ENCODE assay signal across 1 cellular context in the genomic region with DNA sequence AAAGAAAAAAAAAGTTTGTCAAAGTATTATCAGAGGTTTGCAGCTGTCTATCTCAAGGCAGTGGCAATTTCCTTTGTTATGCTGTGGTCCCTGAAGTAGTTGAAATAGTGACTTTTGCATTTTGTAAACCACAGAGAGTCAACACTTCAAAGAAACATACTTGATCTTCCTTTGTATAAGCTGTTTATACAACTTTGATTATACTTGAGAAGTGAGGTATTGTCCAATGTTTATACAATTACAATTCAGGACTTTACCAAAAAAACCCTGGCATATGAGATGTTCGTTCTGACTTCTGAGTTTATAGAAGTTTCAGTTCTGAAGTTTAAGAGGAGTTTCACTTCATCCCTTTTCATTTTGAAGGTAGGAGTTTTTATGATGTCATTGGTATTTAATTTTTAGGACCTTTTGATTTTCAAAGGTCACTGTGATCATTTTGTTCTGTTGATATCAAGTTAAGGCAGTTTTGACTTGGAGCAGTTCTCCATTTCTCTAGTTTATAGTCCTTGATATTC.
TF ChIP-seq lines count a peak whose summit lies in the region.

No MANE protein-coding gene starts in this region.

TF ChIP-seq in WTC11, 78 proteins besides CTCF, POLR2A, EP300 and RAD21 (continued from another document):
- TF ChIP-seq, protein P1, sequence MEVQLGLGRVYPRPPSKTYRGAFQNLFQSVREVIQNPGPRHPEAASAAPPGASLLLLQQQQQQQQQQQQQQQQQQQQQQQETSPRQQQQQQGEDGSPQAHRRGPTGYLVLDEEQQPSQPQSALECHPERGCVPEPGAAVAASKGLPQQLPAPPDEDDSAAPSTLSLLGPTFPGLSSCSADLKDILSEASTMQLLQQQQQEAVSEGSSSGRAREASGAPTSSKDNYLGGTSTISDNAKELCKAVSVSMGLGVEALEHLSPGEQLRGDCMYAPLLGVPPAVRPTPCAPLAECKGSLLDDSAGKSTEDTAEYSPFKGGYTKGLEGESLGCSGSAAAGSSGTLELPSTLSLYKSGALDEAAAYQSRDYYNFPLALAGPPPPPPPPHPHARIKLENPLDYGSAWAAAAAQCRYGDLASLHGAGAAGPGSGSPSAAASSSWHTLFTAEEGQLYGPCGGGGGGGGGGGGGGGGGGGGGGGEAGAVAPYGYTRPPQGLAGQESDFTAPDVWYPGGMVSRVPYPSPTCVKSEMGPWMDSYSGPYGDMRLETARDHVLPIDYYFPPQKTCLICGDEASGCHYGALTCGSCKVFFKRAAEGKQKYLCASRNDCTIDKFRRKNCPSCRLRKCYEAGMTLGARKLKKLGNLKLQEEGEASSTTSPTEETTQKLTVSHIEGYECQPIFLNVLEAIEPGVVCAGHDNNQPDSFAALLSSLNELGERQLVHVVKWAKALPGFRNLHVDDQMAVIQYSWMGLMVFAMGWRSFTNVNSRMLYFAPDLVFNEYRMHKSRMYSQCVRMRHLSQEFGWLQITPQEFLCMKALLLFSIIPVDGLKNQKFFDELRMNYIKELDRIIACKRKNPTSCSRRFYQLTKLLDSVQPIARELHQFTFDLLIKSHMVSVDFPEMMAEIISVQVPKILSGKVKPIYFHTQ (CRISPR knock-in tag; IDR thresholded peaks at IDR 0.05), result no peak
- no peak for TF ChIP-seq ZNF416 (CRISPR knock-in tag; IDR thresholded peaks at IDR 0.05)
